8 cellular contexts compared by ENCODE assay signal in the genomic region with DNA sequence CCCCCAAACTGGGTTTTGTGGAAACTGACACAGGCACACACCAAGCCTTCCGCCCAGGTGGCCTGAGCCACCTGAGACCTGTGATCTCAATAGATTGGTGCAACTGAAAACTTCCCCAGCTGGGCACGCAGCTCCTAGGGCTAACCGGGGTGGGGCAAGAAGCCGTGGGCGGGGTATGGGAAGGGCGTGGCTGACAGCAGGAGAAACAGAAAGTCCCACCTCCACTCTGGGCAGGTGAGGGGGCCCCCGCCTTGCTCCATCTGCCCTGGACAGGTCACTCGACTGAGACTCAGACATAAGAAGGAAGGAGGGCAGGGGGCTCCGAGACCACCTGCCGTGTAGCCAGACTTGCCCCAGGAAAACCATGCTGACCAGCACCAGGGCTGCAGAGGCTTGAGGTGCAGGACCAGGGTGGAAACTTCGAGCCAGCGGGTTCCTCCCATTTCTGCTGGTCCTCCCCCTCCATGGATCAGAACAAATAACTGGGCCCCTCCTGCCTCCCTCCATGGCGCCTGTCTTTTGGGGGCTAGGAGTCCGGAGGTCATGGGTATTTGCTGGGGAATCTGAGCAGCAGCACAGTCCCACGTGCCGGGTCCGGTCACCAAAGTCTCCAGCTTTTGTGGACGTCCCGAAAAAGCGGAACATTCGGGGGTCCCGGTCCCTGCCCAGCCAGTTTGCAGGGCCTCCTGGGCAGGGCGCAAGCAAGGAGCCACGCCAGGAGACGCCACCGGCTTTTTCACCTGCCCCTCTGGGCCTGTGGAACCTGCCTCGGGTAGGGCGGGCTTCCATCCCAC. TPM values are rescaled to one million over a fixed set of nuclear protein-coding genes. Genes with fewer than 3 reads are reported as not detected.
DNase-seq lines count a peak whose midpoint lies in the region; ATAC-seq and TF ChIP-seq lines count a peak whose summit lies in the region.

No MANE protein-coding gene starts in this region.

- peak; percentile 55 for DNase-seq in NCI-H2029 (lab: John Stamatoyannopoulos, UW)
- DNase-seq in NCI-H2029 treated with DMSO at 0.1 percent for 48 hours (lab: John Stamatoyannopoulos, UW) = no peak
- peak; percentile 75 for DNase-seq in OCI-LY7 (ENCODE audit: low spot score)
- peak; percentile 83 for DNase-seq in activated effector memory CD4-positive, alpha-beta T cell treated with anti-CD3 and anti-CD28 coated beads, Interleukin-2, amount 50 U/mL, for 16 hours
- peak; percentile 95 for DNase-seq in cardiac septum (ENCODE audit: low spot score)
- DNase-seq in pons (ENCODE audit: low spot score) = peak; percentile 42
- DNase-seq in aorta = peak; percentile 80 to 88
- no peak for DNase-seq in cerebellum (ENCODE audit: low spot score)

- 5% methylated on average over 28 of the region's 28 CpGs for WGBS in aorta, 2 donors

- intact Hi-C loops in OCI-LY7 (cut with micrococcal nuclease; ENCODE audit: unreplicated experiment) (no loop called here), cardiac septum (cut with DNase I) (no loop called here), aorta (cut with DNase I) (loop anchor here (5.0 kb wide), 3 partner anchors 42 to 57 kb away; no protein-coding TSS in a partner anchor)

- CTCF ChIA-PET in OCI-LY7 (lab: Charles Lee; ENCODE audit: unreplicated experiment) = interaction anchor here (1.0 kb wide), 1 partner anchor 48 kb away, joined by 5 read pairs; no protein-coding TSS in a partner anchor

- no peaks in the 10 kb centered on the region for H3K27me3 ChIP-seq in aorta (ENCODE audit: control insufficient read depth in 1 of 2, insufficient read depth in 2 of 2, low read length in 1 of 2)

- no peaks in the 10 kb centered on the region for H3K79me2 ChIP-seq in OCI-LY7 (ENCODE audit: insufficient read depth, low read depth, low read length)

- BruUV-seq in OCI-LY7 (replicated peaks; lab: Mats Ljungman, UMichigan) = no TSS peak

- no peaks in the 10 kb centered on the region for H3K9me2 ChIP-seq in OCI-LY7 (ENCODE audit: insufficient read depth, low read length)

- peak overlapping the region; percentile 27 for H3K4me2 ChIP-seq in OCI-LY7 (ENCODE audit: low read length)

- H2AFZ ChIP-seq in OCI-LY7 (ENCODE audit: low read length) = no peak overlapping the region

- H3K4me1 ChIP-seq in OCI-LY7 (ENCODE audit: insufficient read depth, low read length, poor library complexity, severe bottlenecking) (peaks cover 9% of the 10 kb centered on the region), aorta (ENCODE audit: control insufficient read depth in 1 of 2, insufficient read depth in 2 of 2, low read length in 2 of 2) (peaks cover 2 to 5% of the 10 kb centered on the region in 2 donors)

- no peaks in the 10 kb centered on the region for H3K36me3 ChIP-seq in OCI-LY7 (ENCODE audit: insufficient read depth, low read length)
- no peaks in the 10 kb centered on the region for H3K36me3 ChIP-seq in aorta (ENCODE audit: control insufficient read depth in 1 of 2, insufficient read depth in 2 of 2, low read length in 1 of 2)

- POLR2A ChIA-PET in OCI-LY7 (lab: Charles Lee) = no interaction called here

- no peak for TF ChIP-seq CTCF in OCI-LY7 (conservative IDR thresholded peaks at IDR 0.05; ENCODE audit: low read length)

- H3K4me3 ChIP-seq in OCI-LY7 (ENCODE audit: low read depth, low read length, poor library complexity, severe bottlenecking) = peak overlapping the region; percentile 28
- H3K4me3 ChIP-seq in aorta (ENCODE audit: low read length in 2 of 2) = peak overlapping the region; percentile 91

- ATAC-seq in aorta (ENCODE audit: low FRiP score) = no peak

- no peak overlapping the region for H3K27ac ChIP-seq in OCI-LY7 (ENCODE audit: low read depth, low read length, poor library complexity, severe bottlenecking)
- H3K27ac ChIP-seq in aorta (ENCODE audit: low read depth in 1 of 2, low read length in 2 of 2) = peak overlapping the region in 1 of 2 donors; percentile 71

- no peaks in the 10 kb centered on the region for H3K9me3 ChIP-seq in OCI-LY7 (ENCODE audit: low read length)
- no peaks in the 10 kb centered on the region for H3K9me3 ChIP-seq in aorta (ENCODE audit: control insufficient read depth, low read length)

- H4K20me1 ChIP-seq in OCI-LY7 (ENCODE audit: insufficient read depth, low read length) = no peaks in the 10 kb centered on the region

RNA-seq across cellular contexts. Expression of gene TIMP2, which starts 1.3 kb away (rescaled TPM):
- total RNA-seq in OCI-LY7 (2014; rRNA removed; shearing (Covaris generic)) = 0.54 and 0.57 TPM in 2 replicates
- total RNA-seq in OCI-LY7 (2022) = not detected in 2 replicates
- 95.5 TPM for total RNA-seq in cardiac septum
- 100 to 1,000 TPM; 657 to 732 TPM for total RNA-seq in aorta
- polyA plus RNA-seq in aorta = 100 to 1,000 TPM; 203 to 497 TPM
- total RNA-seq in cerebellum = 36.2 TPM

RNA-seq across cellular contexts. Expression of gene CEP295NL, which starts 20.9 kb away (rescaled TPM):
- not detected in 2 replicates for total RNA-seq in OCI-LY7 (2014; rRNA removed; shearing (Covaris generic))
- total RNA-seq in OCI-LY7 (2022) (not detected in 2 replicates), cardiac septum (1.6 TPM), aorta (10 to 100 TPM; 10.1 to 13.9 TPM), cerebellum (2.4 TPM)
- polyA plus RNA-seq in aorta = under 1 TPM; 0.25 to 0.82 TPM

RNA-seq across cellular contexts. Expression of gene LGALS3BP, which starts 55.9 kb away (rescaled TPM):
- total RNA-seq in OCI-LY7 (2014; rRNA removed; shearing (Covaris generic)) = 0.88 TPM in 1 of 2 replicates, not detected in the other
- total RNA-seq in OCI-LY7 (2022) (1.3 and 1.7 TPM in 2 replicates), cardiac septum (312 TPM), aorta (100 to 1,000 TPM; 110 to 156 TPM), cerebellum (44.1 TPM)
- polyA plus RNA-seq in aorta = 100 to 1,000 TPM in 1 of 2 donors, 10 to 100 TPM in 1; 70.7 to 174 TPM

Comparison
In these comparisons a context has a peak if more than half of its experiments do, and no peak if none do; other contexts are left out.
1. DNase-seq: peak in NCI-H2029 (single experiment), OCI-LY7 (single experiment), activated effector memory CD4-positive, alpha-beta T cell treated with anti-CD3 and anti-CD28 coated beads, Interleukin-2, amount 50 U/mL, for 16 hours (single experiment), cardiac septum (single experiment), pons (single experiment) and aorta (2 of 2); none in NCI-H2029 treated with DMSO at 0.1 percent for 48 hours (single experiment) and cerebellum (single experiment).
2. RNA of gene TIMP2, which starts 1.3 kb away (total RNA-seq): 657 to 732 TPM in aorta, 95.5 TPM in cardiac septum (single experiment) and 36.2 TPM in cerebellum (single experiment); 0.54 to 0.57 TPM in OCI-LY7; every median in the first group is over 10 times any median in the second.
3. RNA of gene LGALS3BP, which starts 55.9 kb away (total RNA-seq): 312 TPM in cardiac septum (single experiment), 110 to 156 TPM in aorta and 44.1 TPM in cerebellum (single experiment); 0.88 to 1.7 TPM in OCI-LY7; every median in the first group is over 10 times any median in the second.
4. intact Hi-C loops: an anchor here in aorta (5.0 kb wide); none called in OCI-LY7 and cardiac septum.